Comparison of ENCODE assay signal across 18 cellular contexts in the genomic region with DNA sequence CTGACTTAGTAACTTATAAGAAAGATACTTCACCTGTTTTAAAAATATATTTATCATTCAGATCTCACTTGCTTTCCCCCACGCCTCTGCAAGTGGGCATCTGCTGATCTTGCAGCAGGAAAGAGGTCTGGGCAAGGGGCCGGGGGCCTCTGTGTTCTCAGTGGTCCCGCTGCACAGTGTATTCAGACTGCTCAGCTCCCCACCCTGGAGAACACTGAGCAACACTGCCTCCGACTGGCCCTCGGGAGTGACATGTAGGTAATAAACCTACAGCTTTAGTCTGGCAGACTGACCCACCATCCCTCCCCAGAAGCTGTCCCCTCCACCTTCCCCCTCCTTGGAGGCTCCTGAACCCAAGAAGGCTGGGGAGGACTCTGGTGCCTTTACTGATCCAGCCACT. TPM values are rescaled to one million over a fixed set of nuclear protein-coding genes. Genes with fewer than 3 reads are reported as not detected.
A peak's percentile ranks its signal among the peaks of the same experiment; 100 is the strongest.
DNase-seq lines count a peak whose midpoint lies in the region; ATAC-seq and TF ChIP-seq lines count a peak whose summit lies in the region.
"Had no signal": no experiment of that assay in that cellular context is flagged by ENCODE, and none has a peak within 500 bp of the region (broad histone marks: within the 10 kb centered on the region; RNA-seq: fewer than 3 reads in every experiment).

No MANE protein-coding gene starts in this region.

- no peak for TF ChIP-seq EP300 in esophagus muscularis mucosa (IDR thresholded peaks at IDR 0.05)

- DNase-seq in GM23338 (ENCODE audit: low spot score) (no peak), NCI-H69 (lab: John Stamatoyannopoulos, UW) (peak; percentile 29), esophagus muscularis mucosa (ENCODE audit: extremely low spot score) (peak; percentile 39), neural progenitor cell (ENCODE audit: low spot score) (peak; percentile 20), GF-D8 (lab: John Stamatoyannopoulos, UW) (no peak), right atrium auricular region (ENCODE audit: low spot score) (no peak), NCI-H446 (lab: John Stamatoyannopoulos, UW) (no peak)
- DNase-seq: BE2C; C1 segment of cervical spinal cord; CD4-positive, CD25-positive, alpha-beta regulatory T cell; DMS79; GDM1; GM23248; H7; KBM-7 had no signal

- H3K9me3 ChIP-seq in esophagus muscularis mucosa (peaks cover 0 to 9% (median 8%) of the 10 kb centered on the region in 4 donors), neural progenitor cell (ENCODE audit: low read depth) (peaks cover 10% of the 10 kb centered on the region), right atrium auricular region (peaks cover 0 to 3% of the 10 kb centered on the region in 2 donors)
- H3K9me3 ChIP-seq: BE2C had no signal

- H3F3A ChIP-seq in GM23338 (replicated peaks; ENCODE audit: low read depth) (no peaks in the 10 kb centered on the region; the same call in 1 of the 2 replicates), neural progenitor cell (ENCODE audit: low read depth) (no peaks in the 10 kb centered on the region)

- no peak overlapping the region for H3K4me3 Mint-ChIP-seq in GM23338
- no peak overlapping the region for H3K4me3 Mint-ChIP-seq in neural progenitor cell
- H3K4me3 Mint-ChIP-seq: CD4-positive, CD25-positive, alpha-beta regulatory T cell; IgD-negative memory B cell had no signal

- peak; percentile 62 for ATAC-seq in GM23338
- ATAC-seq: HepG2 had no signal

- H2AFZ ChIP-seq in GM23338 (no peak overlapping the region), neural progenitor cell (replicated peaks) (no peak overlapping the region)
- H2AFZ ChIP-seq: GM23248 had no signal

- H3K4me1 Mint-ChIP-seq in GM23338 (peaks cover 61% of the 10 kb centered on the region), neural progenitor cell (peaks cover 2% of the 10 kb centered on the region)
- H3K4me1 Mint-ChIP-seq: CD4-positive, CD25-positive, alpha-beta regulatory T cell; IgD-negative memory B cell had no signal

- TF ChIP-seq POLR2A in esophagus muscularis mucosa (IDR thresholded peaks at IDR 0.05; ENCODE audit: low read depth): no peak

- H3K27me3 Mint-ChIP-seq in GM23338 (ENCODE audit: insufficient read depth, low read depth, poor library complexity) (no peaks in the 10 kb centered on the region), neural progenitor cell (ENCODE audit: insufficient read depth, low read depth) (peaks cover 5% of the 10 kb centered on the region)
- H3K27me3 Mint-ChIP-seq: CD4-positive, CD25-positive, alpha-beta regulatory T cell; IgD-negative memory B cell had no signal

- intact Hi-C loops in esophagus muscularis mucosa (cut with DNase I): no loop called here

- TF ChIP-seq CTCF in GM23338 (conservative IDR thresholded peaks at IDR 0.05; ENCODE audit: low read depth in 2 of 2) (peak in 1 of 2 experiments; percentile 53; a peak in 2 of 4 replicates), esophagus muscularis mucosa (IDR thresholded peaks at IDR 0.05) (no peak), neural progenitor cell (IDR thresholded peaks at IDR 0.05) (peak; percentile 10), right atrium auricular region (IDR thresholded peaks at IDR 0.05) (no peak)

- no peak overlapping the region for H3K27ac ChIP-seq in GM23338 (ENCODE audit: low read depth)
- H3K27ac ChIP-seq in esophagus muscularis mucosa (replicated peaks in 1 of 4): no peak overlapping the region
- no peak overlapping the region for H3K27ac ChIP-seq in neural progenitor cell
- no peak overlapping the region for H3K27ac ChIP-seq in right atrium auricular region
- H3K27ac ChIP-seq: GM23248 had no signal

- H3K4me1 ChIP-seq in GM23338 (ENCODE audit: insufficient read depth) (peaks cover 36% of the 10 kb centered on the region), esophagus muscularis mucosa (no peaks in the 10 kb centered on the region), neural progenitor cell (no peaks in the 10 kb centered on the region), right atrium auricular region (no peaks in the 10 kb centered on the region)
- H3K4me1 ChIP-seq: BE2C had no signal

- H3K9me2 ChIP-seq in GM23338 (ENCODE audit: insufficient read depth): 0 out of 2 replicates have a peak, but pooled peaks cover 5% of the 10 kb centered on the region

- H3K4me2 ChIP-seq in GM23338 (no peak overlapping the region), neural progenitor cell (no peak overlapping the region)

- H4K20me1 ChIP-seq in GM23338 (replicated peaks; ENCODE audit: insufficient read depth) (peaks cover 18% of the 10 kb centered on the region), neural progenitor cell (ENCODE audit: low read depth) (no peaks in the 10 kb centered on the region)

- peaks cover 100% of the 10 kb centered on the region for H3K79me2 ChIP-seq in GM23338 (replicated peaks; ENCODE audit: insufficient read depth)
- H3K79me2 ChIP-seq in neural progenitor cell (ENCODE audit: low read depth): no peaks in the 10 kb centered on the region

- 87% methylated on average over 4 of the region's 5 CpGs for WGBS in esophagus muscularis mucosa

- H3K36me3 Mint-ChIP-seq in GM23338 (ENCODE audit: low read depth): peaks cover 33% of the 10 kb centered on the region
- H3K36me3 Mint-ChIP-seq in neural progenitor cell: peaks cover 15% of the 10 kb centered on the region
- H3K36me3 Mint-ChIP-seq: CD4-positive, CD25-positive, alpha-beta regulatory T cell; IgD-negative memory B cell had no signal

- peaks cover 12% of the 10 kb centered on the region for H3K36me3 ChIP-seq in GM23338 (ENCODE audit: insufficient read depth)
- H3K36me3 ChIP-seq in esophagus muscularis mucosa: no peaks in the 10 kb centered on the region
- peaks cover 5% of the 10 kb centered on the region for H3K36me3 ChIP-seq in neural progenitor cell
- no peaks in the 10 kb centered on the region for H3K36me3 ChIP-seq in right atrium auricular region
- H3K36me3 ChIP-seq: BE2C had no signal

- H3K27me3 ChIP-seq in GM23338 (ENCODE audit: insufficient read depth): no peaks in the 10 kb centered on the region
- H3K27me3 ChIP-seq in esophagus muscularis mucosa: peaks cover 0 to 6% (median 0%) of the 10 kb centered on the region in 4 donors
- no peaks in the 10 kb centered on the region for H3K27me3 ChIP-seq in neural progenitor cell
- no peaks in the 10 kb centered on the region for H3K27me3 ChIP-seq in right atrium auricular region
- H3K27me3 ChIP-seq: BE2C had no signal

- H3K9ac ChIP-seq in neural progenitor cell: no peak overlapping the region
- H3K9ac ChIP-seq: GM23248 had no signal

- H3K4me3 ChIP-seq in GM23338: no peak overlapping the region
- H3K4me3 ChIP-seq in esophagus muscularis mucosa: no peak overlapping the region
- H3K4me3 ChIP-seq in neural progenitor cell: no peak overlapping the region
- H3K4me3 ChIP-seq in right atrium auricular region: no peak overlapping the region
- H3K4me3 ChIP-seq: GM23248 had no signal

- peak overlapping the region; percentile 36; the same call in 1 of the 2 replicates for H3K27ac Mint-ChIP-seq in GM23338
- no peak overlapping the region for H3K27ac Mint-ChIP-seq in neural progenitor cell
- H3K27ac Mint-ChIP-seq: CD4-positive, CD25-positive, alpha-beta regulatory T cell; IgD-negative memory B cell had no signal

- H3K9me3 Mint-ChIP-seq in GM23338 (peaks cover 20% of the 10 kb centered on the region), neural progenitor cell (peaks cover 14% of the 10 kb centered on the region)

TF ChIP-seq in GM23338, 12 proteins besides CTCF, POLR2A, EP300 and RAD21 (continues in another document):
- TF ChIP-seq POLR2AphosphoS5 (IDR thresholded peaks at IDR 0.05; ENCODE audit: low read depth) (no peak), STAT1 (IDR thresholded peaks at IDR 0.05; ENCODE audit: unreplicated experiment) (no peak), ZNF331 (CRISPR knock-in tag; IDR thresholded peaks at IDR 0.05; ENCODE audit: low read depth) (no peak), EZH2 (IDR thresholded peaks at IDR 0.05; ENCODE audit: low read depth, unreplicated experiment) (no peak), NANOG (IDR thresholded peaks at IDR 0.05; ENCODE audit: borderline replicate concordance) (no peak)
- TF ChIP-seq, protein P1, sequence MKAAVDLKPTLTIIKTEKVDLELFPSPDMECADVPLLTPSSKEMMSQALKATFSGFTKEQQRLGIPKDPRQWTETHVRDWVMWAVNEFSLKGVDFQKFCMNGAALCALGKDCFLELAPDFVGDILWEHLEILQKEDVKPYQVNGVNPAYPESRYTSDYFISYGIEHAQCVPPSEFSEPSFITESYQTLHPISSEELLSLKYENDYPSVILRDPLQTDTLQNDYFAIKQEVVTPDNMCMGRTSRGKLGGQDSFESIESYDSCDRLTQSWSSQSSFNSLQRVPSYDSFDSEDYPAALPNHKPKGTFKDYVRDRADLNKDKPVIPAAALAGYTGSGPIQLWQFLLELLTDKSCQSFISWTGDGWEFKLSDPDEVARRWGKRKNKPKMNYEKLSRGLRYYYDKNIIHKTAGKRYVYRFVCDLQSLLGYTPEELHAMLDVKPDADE (IDR thresholded peaks at IDR 0.05): no peak
- TF ChIP-seq, protein P2, sequence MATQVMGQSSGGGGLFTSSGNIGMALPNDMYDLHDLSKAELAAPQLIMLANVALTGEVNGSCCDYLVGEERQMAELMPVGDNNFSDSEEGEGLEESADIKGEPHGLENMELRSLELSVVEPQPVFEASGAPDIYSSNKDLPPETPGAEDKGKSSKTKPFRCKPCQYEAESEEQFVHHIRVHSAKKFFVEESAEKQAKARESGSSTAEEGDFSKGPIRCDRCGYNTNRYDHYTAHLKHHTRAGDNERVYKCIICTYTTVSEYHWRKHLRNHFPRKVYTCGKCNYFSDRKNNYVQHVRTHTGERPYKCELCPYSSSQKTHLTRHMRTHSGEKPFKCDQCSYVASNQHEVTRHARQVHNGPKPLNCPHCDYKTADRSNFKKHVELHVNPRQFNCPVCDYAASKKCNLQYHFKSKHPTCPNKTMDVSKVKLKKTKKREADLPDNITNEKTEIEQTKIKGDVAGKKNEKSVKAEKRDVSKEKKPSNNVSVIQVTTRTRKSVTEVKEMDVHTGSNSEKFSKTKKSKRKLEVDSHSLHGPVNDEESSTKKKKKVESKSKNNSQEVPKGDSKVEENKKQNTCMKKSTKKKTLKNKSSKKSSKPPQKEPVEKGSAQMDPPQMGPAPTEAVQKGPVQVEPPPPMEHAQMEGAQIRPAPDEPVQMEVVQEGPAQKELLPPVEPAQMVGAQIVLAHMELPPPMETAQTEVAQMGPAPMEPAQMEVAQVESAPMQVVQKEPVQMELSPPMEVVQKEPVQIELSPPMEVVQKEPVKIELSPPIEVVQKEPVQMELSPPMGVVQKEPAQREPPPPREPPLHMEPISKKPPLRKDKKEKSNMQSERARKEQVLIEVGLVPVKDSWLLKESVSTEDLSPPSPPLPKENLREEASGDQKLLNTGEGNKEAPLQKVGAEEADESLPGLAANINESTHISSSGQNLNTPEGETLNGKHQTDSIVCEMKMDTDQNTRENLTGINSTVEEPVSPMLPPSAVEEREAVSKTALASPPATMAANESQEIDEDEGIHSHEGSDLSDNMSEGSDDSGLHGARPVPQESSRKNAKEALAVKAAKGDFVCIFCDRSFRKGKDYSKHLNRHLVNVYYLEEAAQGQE (IDR thresholded peaks at IDR 0.05; ENCODE audit: unreplicated experiment): no peak

RNA-seq across cellular contexts. Expression of a gene that starts 43.8 kb away (rescaled TPM):
- total RNA-seq in GM23338 (2014; rRNA removed; shearing (Covaris generic)): 119 and 131 TPM in 2 replicates
- 46.8 and 56.5 TPM in 2 replicates for polyA plus RNA-seq in GM23338 (2016; fragmentation: Nextera tagmentation; extraction: Ambion mirVana)
- total RNA-seq in esophagus muscularis mucosa (1 to 10 TPM; 3.0 to 7.9 (median 4.2) TPM), neural progenitor cell (ENCODE audit: low replicate concordance) (8.8 and 11.1 TPM in 2 replicates), right atrium auricular region (10 to 100 TPM; 12.9 to 20.9 TPM)
- total RNA-seq: A172; CD4-positive, CD25-positive, alpha-beta regulatory T cell; GM23248; HepG2 had no signal
- polyA plus RNA-seq: HepG2, IgD-negative memory B cell had no signal

Comparison
In these comparisons a context has a peak if more than half of its experiments do, and no peak if none do; other contexts are left out.
1. DNase-seq: peak in NCI-H69 (single experiment), esophagus muscularis mucosa (single experiment) and neural progenitor cell (single experiment); none in GM23338 (single experiment), GF-D8 (single experiment), right atrium auricular region (single experiment) and NCI-H446 (0 of 2).